ENCODE assay signal across 14 cellular contexts in the genomic region with DNA sequence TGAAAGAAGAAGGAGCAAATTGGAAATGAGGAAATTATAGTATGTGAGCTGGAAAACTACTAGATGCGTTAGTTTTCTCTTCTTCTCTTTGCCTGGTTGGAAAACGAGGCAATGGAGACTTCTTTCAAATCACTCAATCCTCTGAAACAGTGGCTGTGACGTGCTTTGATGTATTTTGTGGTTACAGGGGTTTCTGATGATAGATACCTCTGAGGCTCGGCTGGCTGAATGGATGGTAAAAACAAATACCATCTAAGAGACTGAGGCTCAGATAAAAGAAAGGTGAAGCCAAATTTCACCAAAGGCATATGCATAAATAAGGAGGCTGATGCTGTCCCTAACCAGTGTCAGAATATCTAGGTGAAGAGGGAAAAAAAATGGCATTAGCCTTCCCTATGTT. TPM values are rescaled to one million over a fixed set of nuclear protein-coding genes. Genes with fewer than 3 reads are reported as not detected.
DNase-seq lines count a peak whose midpoint lies in the region; ATAC-seq and TF ChIP-seq lines count a peak whose summit lies in the region.
"Had no signal": no experiment of that assay in that cellular context is flagged by ENCODE, and none has a peak within 500 bp of the region (broad histone marks: within the 10 kb centered on the region; RNA-seq: fewer than 3 reads in every experiment).

No MANE protein-coding gene starts in this region.

- no peak for ATAC-seq in activated naive CD8-positive, alpha-beta T cell treated with anti-CD3 and anti-CD28 coated beads, Interleukin-2, amount 10 ng/mL, durations not matched to agents 7 days and 5 days (ENCODE audit: low read depth)
- no peak for ATAC-seq in GM21786 (IDR thresholded peaks at IDR 0.05; ENCODE audit: unreplicated experiment)

- H3K36me3 ChIP-seq in SK-N-MC (ENCODE audit: insufficient read depth, low read length) (peaks cover 70% of the 10 kb centered on the region), right atrium auricular region (no peaks in the 10 kb centered on the region)

- H3K27me3 Mint-ChIP-seq in activated naive CD8-positive, alpha-beta T cell treated with anti-CD3 and anti-CD28 coated beads, Interleukin-2, amount 10 ng/mL, durations not matched to agents 7 days and 5 days, result peaks cover 12% of the 10 kb centered on the region

- no peaks in the 10 kb centered on the region for H3K4me1 ChIP-seq in right atrium auricular region

- intact Hi-C loops in head of caudate nucleus (cut with DNase I), result no loop called here

- H3K27ac ChIP-seq in SK-N-MC (0 out of 2 replicates have a peak overlapping the region, but pooled peaks have one; percentile 6), right atrium auricular region (no peak overlapping the region)

- no peak overlapping the region for H3K4me3 ChIP-seq in Jurkat, Clone E6-1 (ENCODE audit: low read length)
- no peak overlapping the region for H3K4me3 ChIP-seq in SK-N-MC
- no peak overlapping the region for H3K4me3 ChIP-seq in right atrium auricular region

- H3K4me3 Mint-ChIP-seq in activated naive CD8-positive, alpha-beta T cell treated with anti-CD3 and anti-CD28 coated beads, Interleukin-2, amount 10 ng/mL, durations not matched to agents 7 days and 5 days, result peak overlapping the region; percentile 12
- H3K4me3 Mint-ChIP-seq: HFFc6 had no signal

- no peak for TF ChIP-seq CTCF in right atrium auricular region (IDR thresholded peaks at IDR 0.05)

- POLR2A ChIA-PET in activated naive CD8-positive, alpha-beta T cell treated with anti-CD3 and anti-CD28 coated beads, Interleukin-2, amount 10 ng/mL, durations not matched to agents 7 days and 5 days (lab: Charles Lee), result no interaction called here

- peaks cover 27% of the 10 kb centered on the region for H3K4me1 Mint-ChIP-seq in activated naive CD8-positive, alpha-beta T cell treated with anti-CD3 and anti-CD28 coated beads, Interleukin-2, amount 10 ng/mL, durations not matched to agents 7 days and 5 days

- H3K9me3 ChIP-seq in SK-N-MC (ENCODE audit: low read depth, low read length), result no peaks in the 10 kb centered on the region
- H3K9me3 ChIP-seq in right atrium auricular region, result no peaks in the 10 kb centered on the region

- no peak overlapping the region for H3K27ac Mint-ChIP-seq in activated naive CD8-positive, alpha-beta T cell treated with anti-CD3 and anti-CD28 coated beads, Interleukin-2, amount 10 ng/mL, durations not matched to agents 7 days and 5 days
- H3K27ac Mint-ChIP-seq: HFFc6 had no signal

- DNase-seq in Jurkat, Clone E6-1 (ENCODE audit: low read depth, low spot score), result peak; percentile 35
- DNase-seq in SK-N-MC (ENCODE audit: low read depth, low spot score) (no peak), right atrium auricular region (ENCODE audit: low spot score) (no peak), head of caudate nucleus (no peak)
- no peak for DNase-seq in activated naive CD8-positive, alpha-beta T cell treated with anti-CD3 and anti-CD28 coated beads, Interleukin-2, amount 10 ng/mL, durations not matched to agents 7 days and 5 days
- DNase-seq in stimulated activated CD8-positive, alpha-beta memory T cell treated with anti-CD3 and anti-CD28 coated beads, Interleukin-4, amount 100 ng/mL, for 48 hours, result peak; percentile 44
- DNase-seq: HFFc6, KBM-7, NCI-H1436, NCI-H2029 treated with DMSO at 0.1 percent for 48 hours, NCI-H524, Right ventricle myocardium superior had no signal

- no peak overlapping the region for H3K9ac ChIP-seq in SK-N-MC (ENCODE audit: insufficient read length)

- no peaks in the 10 kb centered on the region for H3K27me3 ChIP-seq in right atrium auricular region

- no peaks in the 10 kb centered on the region for H3K36me3 Mint-ChIP-seq in activated naive CD8-positive, alpha-beta T cell treated with anti-CD3 and anti-CD28 coated beads, Interleukin-2, amount 10 ng/mL, durations not matched to agents 7 days and 5 days

- no peaks in the 10 kb centered on the region for H3K9me3 Mint-ChIP-seq in activated naive CD8-positive, alpha-beta T cell treated with anti-CD3 and anti-CD28 coated beads, Interleukin-2, amount 10 ng/mL, durations not matched to agents 7 days and 5 days
- H3K9me3 Mint-ChIP-seq: HFFc6 had no signal

RNA-seq across cellular contexts. Expression of a gene that starts 15.1 kb away (rescaled TPM):
- not detected for polyA plus RNA-seq in Jurkat, Clone E6-1 (2012; ENCODE audit: insufficient read depth, insufficient read length)
- total RNA-seq in activated naive CD8-positive, alpha-beta T cell treated with anti-CD3 and anti-CD28 coated beads, Interleukin-2, amount 10 ng/mL, durations not matched to agents 7 days and 5 days, result not detected
- not detected for total RNA-seq in right atrium auricular region
- total RNA-seq: H4, Right ventricle myocardium superior had no signal

Comparison
In these comparisons a context has a peak if more than half of its experiments do, and no peak if none do; other contexts are left out.
1. DNase-seq: peak in Jurkat, Clone E6-1 (single experiment) and stimulated activated CD8-positive, alpha-beta memory T cell treated with anti-CD3 and anti-CD28 coated beads, Interleukin-4, amount 100 ng/mL, for 48 hours (single experiment); none in SK-N-MC (single experiment), activated naive CD8-positive, alpha-beta T cell treated with anti-CD3 and anti-CD28 coated beads, Interleukin-2, amount 10 ng/mL, durations not matched to agents 7 days and 5 days (single experiment), right atrium auricular region (single experiment) and head of caudate nucleus (0 of 42).